Comparison of ENCODE assay signal across 1 cellular context in genomic region chr6:26327450-26328264, GRCh38.
A peak's percentile ranks its signal among the peaks of the same experiment; 100 is the strongest.
TF ChIP-seq lines count a peak whose summit lies in the region.

No MANE protein-coding gene starts in this region.

TF ChIP-seq in K562, 482 proteins besides CTCF, POLR2A, EP300 and RAD21 (continued from another document and continues in another):
- TF ChIP-seq UBTF (IDR thresholded peaks at IDR 0.05; ENCODE audit: borderline replicate concordance in 1 of 2, low read depth in 2 of 2, low read length in 2 of 2) (0 out of 4 replicates have a peak, but pooled peaks of 1 of the 2 experiments have one; percentile 22), BRD9 (IDR thresholded peaks at IDR 0.05; ENCODE audit: low read depth, partially characterized antibody) (peak; percentile 98), SIN3A (IDR thresholded peaks at IDR 0.05; ENCODE audit: borderline replicate concordance in 2 of 2, control insufficient read depth in 1 of 2, low read depth in 2 of 2, low read length in 2 of 2) (no peak), MLX (CRISPR knock-in tag; conservative IDR thresholded peaks at IDR 0.05) (no peak), PHB (CRISPR knock-in tag; IDR thresholded peaks at IDR 0.05) (no peak), TCFL5 (CRISPR knock-in tag; conservative IDR thresholded peaks at IDR 0.05) (no peak), PRDM10 (IDR thresholded peaks at IDR 0.05; ENCODE audit: partially characterized antibody) (peak; percentile 22), ZC3H8 (IDR thresholded peaks at IDR 0.05) (no peak), TRIM24 (IDR thresholded peaks at IDR 0.05) (peak; percentile 8 to 48; a peak in 2 of 4 replicates), SNAPC5 (CRISPR knock-in tag; IDR thresholded peaks at IDR 0.05) (no peak), MYBL2 (IDR thresholded peaks at IDR 0.05; ENCODE audit: low read depth) (no peak), MYBL2 (CRISPR knock-in tag; IDR thresholded peaks at IDR 0.05; ENCODE audit: borderline replicate concordance) (no peak), THRA (IDR thresholded peaks at IDR 0.05) (no peak), IRF1 (CRISPR knock-in tag; IDR thresholded peaks at IDR 0.05; ENCODE audit: borderline replicate concordance) (no peak), RERE (CRISPR knock-in tag; IDR thresholded peaks at IDR 0.05; ENCODE audit: borderline replicate concordance) (no peak), MEF2D (tag; conservative IDR thresholded peaks at IDR 0.05; ENCODE audit: low read depth) (0 out of 2 replicates have a peak, but pooled peaks have one; percentile 9), XRCC4 (IDR thresholded peaks at IDR 0.05; ENCODE audit: extremely low read depth, insufficient read depth, insufficient read length) (no peak), ZNF398 (CRISPR knock-in tag; IDR thresholded peaks at IDR 0.05) (no peak), ZNF696 (CRISPR knock-in tag; conservative IDR thresholded peaks at IDR 0.05) (no peak), CHD4 (IDR thresholded peaks at IDR 0.05; ENCODE audit: insufficient read depth, insufficient replicate concordance, low read depth, low read length, poor library complexity, severe bottlenecking) (no peak), HEY1 (CRISPR knock-in tag; IDR thresholded peaks at IDR 0.05; ENCODE audit: borderline replicate concordance) (0 out of 2 replicates have a peak, but pooled peaks have one; percentile 39), WHSC1 (IDR thresholded peaks at IDR 0.05; ENCODE audit: low read length) (no peak), HMBOX1 (IDR thresholded peaks at IDR 0.05) (peak; percentile 94), BRF1 (IDR thresholded peaks at IDR 0.05; ENCODE audit: borderline replicate concordance, extremely low read depth, insufficient read length) (peak; percentile 71), MBD1 (CRISPR knock-in tag; IDR thresholded peaks at IDR 0.05) (no peak), ZNF277 (CRISPR knock-in tag; IDR thresholded peaks at IDR 0.05; ENCODE audit: borderline replicate concordance) (no peak), NR0B1 (IDR thresholded peaks at IDR 0.05; ENCODE audit: partially characterized antibody) (no peak), ERF (CRISPR knock-in tag; IDR thresholded peaks at IDR 0.05) (no peak), TAF9B (IDR thresholded peaks at IDR 0.05; ENCODE audit: partially characterized antibody) (peak; percentile 50), ZNF75A (CRISPR knock-in tag; IDR thresholded peaks at IDR 0.05) (peak; percentile 5; the same call in 1 of the 2 replicates), RBM17 (IDR thresholded peaks at IDR 0.05; ENCODE audit: borderline replicate concordance, low read depth, low read length) (no peak), SMARCA4 (IDR thresholded peaks at IDR 0.05) (peak; percentile 51; the same call in 1 of the 2 replicates), RFX1 (IDR thresholded peaks at IDR 0.05) (no peak; the same call in 1 of the 2 replicates)
